22 cellular contexts compared by ENCODE assay signal in genomic region chr20:62336775-62337557, GRCh38. TPM values are rescaled to one million over a fixed set of nuclear protein-coding genes. Genes with fewer than 3 reads are reported as not detected.
DNase-seq lines count a peak whose midpoint lies in the region; ATAC-seq, FAIRE-seq and TF ChIP-seq lines count a peak whose summit lies in the region.
"Had no signal": no experiment of that assay in that cellular context is flagged by ENCODE, and none has a peak within 500 bp of the region (broad histone marks: within the 10 kb centered on the region; RNA-seq: fewer than 3 reads in every experiment).

No MANE protein-coding gene starts in this region.

- peak overlapping the region; percentile 3 for H4K8ac ChIP-seq in H9 (replicated peaks; ENCODE audit: insufficient read length, low read depth, low read length)

- H4K91ac ChIP-seq in H9 (ENCODE audit: insufficient read length, low read depth, low read length): no peak overlapping the region

- no peak overlapping the region for H3K18ac ChIP-seq in H9 (ENCODE audit: insufficient read length, low read depth, low read length)

- no peak overlapping the region for H2BK20ac ChIP-seq in H9 (ENCODE audit: low read depth, low read length, poor library complexity, severe bottlenecking)

- no peak overlapping the region for H2BK15ac ChIP-seq in H9 (ENCODE audit: low read depth, low read length)

- no peak overlapping the region for H3K4me3 ChIP-seq in A549
- no peak overlapping the region for H3K4me3 ChIP-seq in RWPE2 (ENCODE audit: severe bottlenecking)
- no peak overlapping the region for H3K4me3 ChIP-seq in effector memory CD4-positive, alpha-beta T cell (ENCODE audit: insufficient read depth, low read depth, low read length, poor library complexity, severe bottlenecking)
- no peak overlapping the region for H3K4me3 ChIP-seq in stomach
- H3K4me3 ChIP-seq: cardiac muscle cell, ovary, upper lobe of left lung had no signal

- no peak overlapping the region for H2AFZ ChIP-seq in H9 (ENCODE audit: low read length)

- no peak overlapping the region for H3K56ac ChIP-seq in H9 (ENCODE audit: insufficient read length, low read depth, low read length)

- peaks cover 98% of the 10 kb centered on the region for H3K36me3 ChIP-seq in RWPE2 (ENCODE audit: low read depth)
- H3K36me3 ChIP-seq in effector memory CD4-positive, alpha-beta T cell (ENCODE audit: control insufficient read depth, insufficient read depth, low read length): no peaks in the 10 kb centered on the region
- peaks cover 55 to 94% (median 90%) of the 10 kb centered on the region in 4 donors for H3K36me3 ChIP-seq in stomach
- H3K36me3 ChIP-seq: ovary had no signal

- no peak overlapping the region for H2BK120ac ChIP-seq in H9 (ENCODE audit: low read depth, low read length, poor library complexity, severe bottlenecking)

- peak in 1 of 2 experiments; percentile 3; a peak in 3 of 6 replicates for ATAC-seq in A549
- ATAC-seq in RWPE2 (ENCODE audit: low read depth): no peak; the same call in 2 of the 3 replicates
- ATAC-seq in naive B cell (ENCODE audit: low read depth in 2 of 2): no peak
- ATAC-seq: activated CD4-positive, alpha-beta T cell treated with anti-CD3 and anti-CD28 coated beads for 36 hours; stimulated activated naive CD8-positive, alpha-beta T cell treated with anti-CD3 and anti-CD28 coated beads, Interleukin-15, amount 100 ng/mL, for 72 hours had no signal

- POLR2A ChIA-PET in A549 (lab: Yijun Ruan, JAX): no interaction called here

- no peaks in the 10 kb centered on the region for H3K23me2 ChIP-seq in H9 (ENCODE audit: insufficient read length, low read depth, low read length, poor library complexity, severe bottlenecking)

- no peak for TF ChIP-seq RAD21 in A549 (conservative IDR thresholded peaks at IDR 0.05 in 1 of 2, IDR thresholded peaks at IDR 0.05 in 1 of 2)

- no peak overlapping the region for H3K14ac ChIP-seq in H9 (ENCODE audit: insufficient read depth, low read length)

- H3K79me1 ChIP-seq in H9 (ENCODE audit: insufficient read depth, low read depth, low read length, poor library complexity, severe bottlenecking): no peaks in the 10 kb centered on the region

- H3K27ac ChIP-seq in A549 (no peak overlapping the region), H9 (ENCODE audit: insufficient read length, low read depth, low read length) (no peak overlapping the region), RWPE2 (ENCODE audit: poor library complexity, severe bottlenecking) (no peak overlapping the region), stomach (no peak overlapping the region)
- H3K27ac ChIP-seq in effector memory CD4-positive, alpha-beta T cell (ENCODE audit: insufficient read depth, low read length, poor library complexity, severe bottlenecking): no peak overlapping the region
- H3K27ac ChIP-seq: cardiac muscle cell, ovary had no signal

- no peak for TF ChIP-seq EP300 in A549 (IDR thresholded peaks at IDR 0.05)
- TF ChIP-seq EP300 in stomach (IDR thresholded peaks at IDR 0.05): no peak

- FAIRE-seq in A549 (lab: Jason Lieb, UNC): no peak
- FAIRE-seq: A204.1, D721Med, GM18507 had no signal

- no peak overlapping the region for H2BK12ac ChIP-seq in H9 (ENCODE audit: insufficient read length, low read depth, low read length)

- H3K27ac Mint-ChIP-seq in H9: peak overlapping the region; percentile 71 to 90 (median 73); a peak in 5 of 7 replicates
- H3K27ac Mint-ChIP-seq in naive B cell: peak overlapping the region; percentile 95 to 99 (median 98)
- no peak overlapping the region for H3K27ac Mint-ChIP-seq in T-helper 2 cell treated with Interferon-gamma antibody and Interleukin-4, amounts not matched to agents 5 μg/mL and 100 μg/mL, for 36 hours
- H3K27ac Mint-ChIP-seq: activated CD4-positive, alpha-beta T cell treated with anti-CD3 and anti-CD28 coated beads for 36 hours; stimulated activated naive CD8-positive, alpha-beta T cell treated with anti-CD3 and anti-CD28 coated beads, Interleukin-15, amount 100 ng/mL, for 72 hours had no signal

- H3K4me2 ChIP-seq in A549 (no peak overlapping the region), H9 (ENCODE audit: insufficient read depth, insufficient read length, low read length) (no peak overlapping the region)

- H3K9me3 ChIP-seq in A549 (no peaks in the 10 kb centered on the region), H9 (ENCODE audit: control insufficient read depth, low read depth, low read length) (no peaks in the 10 kb centered on the region), RWPE2 (ENCODE audit: severe bottlenecking) (no peaks in the 10 kb centered on the region), stomach (no peaks in the 10 kb centered on the region)
- no peaks in the 10 kb centered on the region for H3K9me3 ChIP-seq in effector memory CD4-positive, alpha-beta T cell (ENCODE audit: control insufficient read depth, low read length)
- H3K9me3 ChIP-seq: ovary, upper lobe of left lung had no signal

- H3K27me3 ChIP-seq in H9 (ENCODE audit: insufficient read depth, low read length) (no peaks in the 10 kb centered on the region), RWPE2 (ENCODE audit: insufficient read depth, poor library complexity, severe bottlenecking) (no peaks in the 10 kb centered on the region), stomach (no peaks in the 10 kb centered on the region)
- H3K27me3 ChIP-seq in effector memory CD4-positive, alpha-beta T cell (replicated peaks; ENCODE audit: control insufficient read depth, insufficient read depth, low read length, poor library complexity, severe bottlenecking): no peaks in the 10 kb centered on the region
- H3K27me3 ChIP-seq: cardiac muscle cell, ovary, upper lobe of left lung had no signal

- TF ChIP-seq CTCF in A549 (IDR thresholded peaks at IDR 0.05) (no peak), H9 (conservative IDR thresholded peaks at IDR 0.05) (no peak), RWPE2 (IDR thresholded peaks at IDR 0.05; ENCODE audit: poor library complexity, severe bottlenecking) (no peak), stomach (IDR thresholded peaks at IDR 0.05) (no peak)

- no peak overlapping the region for H3T11ph ChIP-seq in H9 (ENCODE audit: low read length)

- H3K9me3 Mint-ChIP-seq in H9 (no peaks in the 10 kb centered on the region), naive B cell (no peaks in the 10 kb centered on the region)
- no peaks in the 10 kb centered on the region for H3K9me3 Mint-ChIP-seq in T-helper 2 cell treated with Interferon-gamma antibody and Interleukin-4, amounts not matched to agents 5 μg/mL and 100 μg/mL, for 36 hours
- H3K9me3 Mint-ChIP-seq: stimulated activated naive CD8-positive, alpha-beta T cell treated with anti-CD3 and anti-CD28 coated beads, Interleukin-15, amount 100 ng/mL, for 72 hours had no signal

- intact Hi-C loops in stomach (cut with DNase I; ENCODE audit: low total_unique reads): no loop called here

- no peak overlapping the region for H3K23ac ChIP-seq in H9 (ENCODE audit: insufficient read length, low read depth, low read length)

- H4K20me1 ChIP-seq in H9 (ENCODE audit: control insufficient read depth, insufficient read depth, insufficient read length): peaks cover 3% of the 10 kb centered on the region

- DNase-seq in A549 (ENCODE audit: low read depth in 1 of 2, low spot score in 1 of 2) (no peak), H9 (no peak), RWPE2 (ENCODE audit: low spot score) (peak; percentile 87), naive B cell (no peak), NCI-H2081 treated with DMSO at 0.1 percent for 48 hours (lab: John Stamatoyannopoulos, UW) (no peak), stomach (no peak)
- no peak for DNase-seq in effector memory CD4-positive, alpha-beta T cell
- no peak for DNase-seq in T-helper 2 cell treated with Interferon-gamma antibody and Interleukin-4, amounts not matched to agents 5 μg/mL and 100 μg/mL, for 36 hours (ENCODE audit: low spot score)
- DNase-seq: activated CD4-positive, alpha-beta T cell treated with anti-CD3 and anti-CD28 coated beads for 36 hours; activated naive CD4-positive, alpha-beta T cell treated with Interleukin-2 at 50 U/mL for 16 hours; activated T-cell treated with anti-CD3 and anti-CD28 coated beads, Interleukin-2, amount 50 U/mL, for 48 hours; amygdala; EL; NCI-H524; stimulated activated CD4-positive, alpha-beta T cell treated with anti-CD3 and anti-CD28 coated beads, Interleukin-4, amount 100 ng/mL, for 24 hours; stimulated activated naive CD8-positive, alpha-beta T cell treated with anti-CD3 and anti-CD28 coated beads, Interleukin-15, amount 100 ng/mL, for 72 hours had no signal

- no peaks in the 10 kb centered on the region for H3K79me2 ChIP-seq in H9 (ENCODE audit: insufficient read depth, low read length)

- H3K36me3 Mint-ChIP-seq in H9 (ENCODE audit: insufficient read depth in 1 of 3, low read depth in 3 of 3) (peaks cover 21 to 63% (median 58%) of the 10 kb centered on the region in 3 experiments; a peak in 6 of 7 replicates), naive B cell (peaks cover 0 to 7% of the 10 kb centered on the region in 2 donors)
- H3K36me3 Mint-ChIP-seq in T-helper 2 cell treated with Interferon-gamma antibody and Interleukin-4, amounts not matched to agents 5 μg/mL and 100 μg/mL, for 36 hours (ENCODE audit: low read depth): no peaks in the 10 kb centered on the region

- H3K4me1 ChIP-seq in A549 (no peaks in the 10 kb centered on the region; the same call in 2 of the 3 replicates), H9 (ENCODE audit: insufficient read depth, low read length) (no peaks in the 10 kb centered on the region), RWPE2 (ENCODE audit: insufficient read depth, poor library complexity, severe bottlenecking) (no peaks in the 10 kb centered on the region), stomach (no peaks in the 10 kb centered on the region)
- H3K4me1 ChIP-seq in effector memory CD4-positive, alpha-beta T cell (ENCODE audit: control insufficient read depth, insufficient read depth, low read length, poor library complexity, severe bottlenecking): no peaks in the 10 kb centered on the region
- H3K4me1 ChIP-seq: upper lobe of left lung had no signal

- H3K9ac ChIP-seq in H9 (ENCODE audit: extremely low read depth, insufficient read length, low read length): no peak overlapping the region

- H3K27me3 Mint-ChIP-seq in H9 (ENCODE audit: low read depth) (no peaks in the 10 kb centered on the region), naive B cell (no peaks in the 10 kb centered on the region)
- no peaks in the 10 kb centered on the region for H3K27me3 Mint-ChIP-seq in T-helper 2 cell treated with Interferon-gamma antibody and Interleukin-4, amounts not matched to agents 5 μg/mL and 100 μg/mL, for 36 hours (ENCODE audit: low read depth)

- no peaks in the 10 kb centered on the region for H3K4me1 Mint-ChIP-seq in H9
- peaks cover 42 to 51% (median 48%) of the 10 kb centered on the region in 3 donors for H3K4me1 Mint-ChIP-seq in naive B cell
- no peaks in the 10 kb centered on the region for H3K4me1 Mint-ChIP-seq in T-helper 2 cell treated with Interferon-gamma antibody and Interleukin-4, amounts not matched to agents 5 μg/mL and 100 μg/mL, for 36 hours (ENCODE audit: low read depth)
- H3K4me1 Mint-ChIP-seq: activated CD4-positive, alpha-beta T cell treated with anti-CD3 and anti-CD28 coated beads for 36 hours had no signal

- no peak overlapping the region for H3K4ac ChIP-seq in H9 (ENCODE audit: low read depth, low read length)

- no peak overlapping the region for H2BK5ac ChIP-seq in H9 (ENCODE audit: insufficient read length, low read length)

- H2AK5ac ChIP-seq in H9 (ENCODE audit: insufficient read length, low read length): no peak overlapping the region

- H4K5ac ChIP-seq in H9 (ENCODE audit: insufficient read length, low read depth, low read length): peak overlapping the region; percentile 0

- WGBS in A549 (ENCODE audit: missing lambda C conversion rate): 94% methylated on average over 53 of the region's 53 CpGs
- no CpG with 5 or more reads among the region's 53 CpGs for whole genome bisulfite sequencing in H9 (ENCODE audit: extremely low coverage, insufficient read length, low lambda C conversion rate)
- WGBS in stomach, 5 donors: 84 to 94% (median 93%) methylated on average over 42 to 53 of the region's 53 CpGs

- H3K4me3 Mint-ChIP-seq in H9 (peak overlapping the region in 1 of 2 experiments; percentile 2; a peak in 1 of 5 replicates), naive B cell (peak overlapping the region; percentile 66 to 87 (median 84))
- no peak overlapping the region for H3K4me3 Mint-ChIP-seq in T-helper 2 cell treated with Interferon-gamma antibody and Interleukin-4, amounts not matched to agents 5 μg/mL and 100 μg/mL, for 36 hours
- H3K4me3 Mint-ChIP-seq: activated CD4-positive, alpha-beta T cell treated with anti-CD3 and anti-CD28 coated beads for 36 hours; stimulated activated naive CD8-positive, alpha-beta T cell treated with anti-CD3 and anti-CD28 coated beads, Interleukin-15, amount 100 ng/mL, for 72 hours had no signal

- CTCF ChIA-PET in A549 (lab: Yijun Ruan, JAX): interaction anchor here (0.9 kb wide), 1 partner anchor 45 kb away, joined by 5 read pairs; no protein-coding TSS in a partner anchor

- no peak for TF ChIP-seq POLR2A in A549 (IDR thresholded peaks at IDR 0.05; ENCODE audit: low read length)
- TF ChIP-seq POLR2A in stomach (IDR thresholded peaks at IDR 0.05): no peak

RNA-seq across cellular contexts. Expression of gene LAMA5, which starts 30.1 kb away (rescaled TPM):
- polyA plus RNA-seq in A549 (2011; rRNA removed) (20.4 and 31.6 TPM in 2 replicates), A549 (2017; fragmentation: RNase III; extraction: RNeasy Plus Mini Kit Qiagen cat#74134 plus additional on column Dnase treatment) (196 to 212 TPM (median 202 TPM) in 3 replicates), naive B cell (ENCODE audit: low read depth in 6 of 6) (10 to 100 TPM in 1 of 6 donors, 1 to 10 TPM in 4, under 1 TPM in 1; 0.50 to 11.9 (median 6.1) TPM), stomach (100 to 1,000 TPM in 1 of 3 donors, 10 to 100 TPM in 2; 41.4 to 278 (median 72.3) TPM)
- polyA plus RNA-seq in A549 (2012; cell fraction: cytosol; rRNA removed): 91.5 and 122 TPM in 2 replicates
- 829 and 950 TPM in 2 replicates for polyA plus RNA-seq in A549 (2012; cell fraction: nucleus; rRNA removed)
- 26.9 and 28.7 TPM in 2 replicates for polyA minus RNA-seq in A549 (2011; rRNA and poly(A)+ RNA removed)
- total RNA-seq in H9 (2021) (200 and 201 TPM in 2 replicates), stomach (100 to 1,000 TPM in 2 of 5 donors, 10 to 100 TPM in 3; 42.2 to 278 (median 86.9) TPM)

RNA-seq across cellular contexts. Expression of gene ADRM1, which starts 34.2 kb away (rescaled TPM):
- 68.9 and 87.9 TPM in 2 replicates for polyA plus RNA-seq in A549 (2011; rRNA removed)
- 217 and 255 TPM in 2 replicates for polyA plus RNA-seq in A549 (2012; cell fraction: cytosol; rRNA removed)
- polyA plus RNA-seq in A549 (2012; cell fraction: nucleus; rRNA removed): 249 and 328 TPM in 2 replicates
- polyA plus RNA-seq in A549 (2017; fragmentation: RNase III; extraction: RNeasy Plus Mini Kit Qiagen cat#74134 plus additional on column Dnase treatment): 121 to 131 TPM (median 130 TPM) in 3 replicates
- 56.0 and 59.2 TPM in 2 replicates for polyA minus RNA-seq in A549 (2011; rRNA and poly(A)+ RNA removed)
- total RNA-seq in H9 (2021): 153 and 154 TPM in 2 replicates
- 100 to 1,000 TPM in 2 of 6 donors, 10 to 100 TPM in 4; 75.6 to 111 (median 89.0) TPM for polyA plus RNA-seq in naive B cell (ENCODE audit: low read depth in 6 of 6)
- total RNA-seq in stomach: 100 to 1,000 TPM in 2 of 5 donors, 10 to 100 TPM in 3; 42.0 to 130 (median 68.4) TPM
- polyA plus RNA-seq in stomach: 10 to 100 TPM; 82.3 to 91.3 (median 85.0) TPM

RNA-seq across cellular contexts. Expression of gene RPS21, which starts 49.9 kb away (rescaled TPM):
- polyA plus RNA-seq in A549 (2011; rRNA removed) (3,697 and 4,026 TPM in 2 replicates), A549 (2017; fragmentation: RNase III; extraction: RNeasy Plus Mini Kit Qiagen cat#74134 plus additional on column Dnase treatment) (2,862 to 2,938 TPM (median 2,871 TPM) in 3 replicates), naive B cell (ENCODE audit: low read depth in 6 of 6) (1,000 to 10,000 TPM; 1,712 to 3,127 (median 2,557) TPM), stomach (1,000 to 10,000 TPM; 4,606 to 7,615 (median 4,647) TPM)
- polyA plus RNA-seq in A549 (2012; cell fraction: cytosol; rRNA removed): 8,308 and 13,239 TPM in 2 replicates
- polyA plus RNA-seq in A549 (2012; cell fraction: nucleus; rRNA removed): 5,168 and 6,855 TPM in 2 replicates
- polyA minus RNA-seq in A549 (2011; rRNA and poly(A)+ RNA removed): 804 and 936 TPM in 2 replicates
- total RNA-seq in H9 (2021) (1,715 and 1,736 TPM in 2 replicates), stomach (1,000 to 10,000 TPM in 3 of 5 donors, 100 to 1,000 TPM in 2; 239 to 2,998 (median 1,528) TPM)
